Comparison of ENCODE assay signal across 23 cellular contexts in the genomic region with DNA sequence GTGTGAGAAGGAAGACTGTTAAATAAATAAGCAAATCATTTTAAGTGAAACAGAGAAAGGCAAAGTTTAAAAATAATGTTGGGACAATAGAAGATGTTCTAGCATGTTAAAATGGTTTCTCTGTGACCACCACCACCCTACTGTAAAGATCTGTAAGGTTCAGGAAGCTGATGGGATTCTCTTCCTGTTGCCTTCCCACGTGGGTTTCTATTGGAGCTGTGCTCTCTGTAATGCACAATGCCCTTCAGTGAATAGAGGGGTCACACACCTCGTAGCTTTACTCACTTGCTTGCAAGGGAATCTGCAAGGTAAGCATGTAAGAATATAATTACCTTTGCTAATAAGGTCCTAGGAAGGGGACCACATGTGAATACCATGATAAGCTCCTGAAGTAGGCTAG.
"Had no signal": no experiment of that assay in that cellular context is flagged by ENCODE, and none has a peak within 500 bp of the region (broad histone marks: within the 10 kb centered on the region; RNA-seq: fewer than 3 reads in every experiment).

No MANE protein-coding gene starts in this region.

- H3K4me3 ChIP-seq: colonic mucosa, left ventricle myocardium inferior, lung, psoas muscle, sigmoid colon, skin epidermis, stomach, thoracic aorta, transverse colon had no signal

- H3K9me3 ChIP-seq: colonic mucosa, neutrophil, sigmoid colon, transverse colon had no signal

- H3K27me3 ChIP-seq: colonic mucosa, foreskin keratinocyte, neutrophil, sigmoid colon, stomach, transverse colon had no signal

- H3K27ac ChIP-seq: colonic mucosa, foreskin keratinocyte, left ventricle myocardium inferior, neutrophil, psoas muscle, sigmoid colon, skin epidermis, stomach, thoracic aorta, transverse colon had no signal

- H3K36me3 ChIP-seq: colonic mucosa, left ventricle myocardium inferior, neutrophil, sigmoid colon, stomach, thoracic aorta, transverse colon had no signal

- FAIRE-seq: keratinocyte had no signal

- H3K36me3 Mint-ChIP-seq: naive B cell had no signal

- H3K4me1 Mint-ChIP-seq: nephron had no signal

- ATAC-seq: foreskin keratinocyte, psoas muscle had no signal

- H3K4me3 Mint-ChIP-seq: immature natural killer cell, naive B cell, nephron had no signal

- DNase-seq: colonic mucosa; dermis blood vessel endothelial cell; erythroblast; foreskin keratinocyte; immature natural killer cell; left ventricle myocardium inferior; mesendoderm; naive B cell; psoas muscle; retina; sigmoid colon; stimulated activated CD4-positive, alpha-beta T cell treated with anti-CD3 and anti-CD28 coated beads, Interleukin-2, amount 100 ng/mL, for 24 hours; stimulated activated CD4-positive, alpha-beta T cell treated with anti-CD3 and anti-CD28 coated beads, Interleukin-4, amount 100 ng/mL, for 4 hours; stimulated activated naive CD4-positive, alpha-beta T cell; stomach; substantia nigra; transverse colon had no signal

- H3K27ac Mint-ChIP-seq: immature natural killer cell, nephron had no signal

- H3K4me1 ChIP-seq: colonic mucosa, foreskin keratinocyte, left ventricle myocardium inferior, psoas muscle, sigmoid colon, stomach, transverse colon had no signal

- H3K27me3 Mint-ChIP-seq: naive B cell had no signal
